9 cellular contexts compared by ENCODE assay signal in genomic region chr2:11363868-11364564, GRCh38.
"Had no signal": no experiment of that assay in that cellular context is flagged by ENCODE, and none has a peak within 500 bp of the region (broad histone marks: within the 10 kb centered on the region; RNA-seq: fewer than 3 reads in every experiment).

No MANE protein-coding gene starts in this region.

- H3K9ac ChIP-seq: GM23248 had no signal

- H3K9me3 ChIP-seq: HAP-1 had no signal

- H3K9me3 Mint-ChIP-seq: HFFc6, IgD-negative memory B cell had no signal

- H3K36me3 ChIP-seq: HAP-1 had no signal

- H3K27ac ChIP-seq: GM23248 had no signal

- ATAC-seq: HCT116 had no signal

- H2AFZ ChIP-seq: GM23248 had no signal

- H3K4me3 ChIP-seq: GM23248, HAP-1 had no signal

- H3K4me1 Mint-ChIP-seq: IgD-negative memory B cell had no signal

- H3K4me3 Mint-ChIP-seq: HFFc6, IgD-negative memory B cell had no signal

- FAIRE-seq: HTR-8/SVneo had no signal

- H3K36me3 Mint-ChIP-seq: IgD-negative memory B cell had no signal

- H3K27ac Mint-ChIP-seq: HFFc6, IgD-negative memory B cell had no signal

- DNase-seq: GM23248, GOT3, H7, HFFc6, KBM-7 had no signal
